Comparison of ENCODE assay signal across 25 cellular contexts in the genomic region with DNA sequence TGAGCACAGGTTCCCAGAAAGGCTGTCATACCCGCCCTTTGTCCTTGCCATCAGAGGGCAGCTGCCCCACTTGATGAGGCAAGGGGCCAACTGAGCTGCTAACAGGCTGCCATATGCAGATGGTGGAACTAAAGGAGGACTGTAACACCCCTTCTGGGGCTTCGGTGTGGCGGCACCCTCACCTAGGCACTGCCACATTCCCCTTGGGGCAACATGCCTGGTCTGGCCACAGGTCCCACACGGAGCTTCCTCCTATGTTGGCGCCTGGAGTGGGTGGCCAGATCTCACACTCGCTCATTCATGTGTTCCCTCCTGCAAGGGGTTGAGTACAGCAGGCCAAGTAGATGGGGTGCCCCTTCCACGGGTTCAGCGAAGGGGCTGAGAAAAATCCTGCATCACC.
"Had no signal": no experiment of that assay in that cellular context is flagged by ENCODE, and none has a peak within 500 bp of the region (broad histone marks: within the 10 kb centered on the region; RNA-seq: fewer than 3 reads in every experiment).

No MANE protein-coding gene starts in this region.

- H3K27ac Mint-ChIP-seq: activated CD4-positive, alpha-beta T cell treated with anti-CD3 and anti-CD28 coated beads, Interleukin-2, amount 10 ng/mL, durations not matched to agents 24 days and 14 days; activated CD8-positive, alpha-beta T cell treated with anti-CD3 and anti-CD28 coated beads for 36 hours; activated naive CD8-positive, alpha-beta T cell; activated naive CD8-positive, alpha-beta T cell treated with anti-CD3 and anti-CD28 coated beads, Interleukin-2, amount 50 U/mL, for 24 hours had no signal

- H3K9ac ChIP-seq: KMS-11 had no signal

- H3K4me3 Mint-ChIP-seq: activated CD4-positive, alpha-beta T cell treated with anti-CD3 and anti-CD28 coated beads, Interleukin-2, amount 10 ng/mL, durations not matched to agents 24 days and 14 days; activated CD8-positive, alpha-beta T cell treated with anti-CD3 and anti-CD28 coated beads for 36 hours; activated naive CD4-positive, alpha-beta T cell treated with anti-CD3 and anti-CD28 coated beads, Interleukin-2, amount 10 ng/mL, durations not matched to agents 7 days and 5 days; activated naive CD8-positive, alpha-beta T cell; activated naive CD8-positive, alpha-beta T cell treated with anti-CD3 and anti-CD28 coated beads, Interleukin-2, amount 50 U/mL, for 24 hours; central memory CD8-positive, alpha-beta T cell had no signal

- ATAC-seq: activated CD8-positive, alpha-beta T cell treated with anti-CD3 and anti-CD28 coated beads for 36 hours; activated naive CD8-positive, alpha-beta T cell treated with anti-CD3 and anti-CD28 coated beads, Interleukin-2, amount 50 U/mL, for 24 hours; Panc1; SK-N-SH treated with all-trans-retinoic acid at 6 μM for 48 hours had no signal

- H3K27me3 Mint-ChIP-seq: activated CD4-positive, alpha-beta T cell treated with anti-CD3 and anti-CD28 coated beads, Interleukin-2, amount 10 ng/mL, durations not matched to agents 24 days and 14 days; activated CD8-positive, alpha-beta T cell treated with anti-CD3 and anti-CD28 coated beads for 36 hours; activated naive CD4-positive, alpha-beta T cell treated with anti-CD3 and anti-CD28 coated beads, Interleukin-2, amount 10 ng/mL, durations not matched to agents 7 days and 5 days; activated naive CD8-positive, alpha-beta T cell; activated naive CD8-positive, alpha-beta T cell treated with anti-CD3 and anti-CD28 coated beads, Interleukin-2, amount 50 U/mL, for 24 hours; central memory CD8-positive, alpha-beta T cell had no signal

- H3K27me3 ChIP-seq: brain microvascular endothelial cell had no signal

- H3K4me2 ChIP-seq: KMS-11 had no signal

- H3K9me3 Mint-ChIP-seq: activated CD4-positive, alpha-beta T cell treated with anti-CD3 and anti-CD28 coated beads, Interleukin-2, amount 10 ng/mL, durations not matched to agents 24 days and 14 days; activated naive CD8-positive, alpha-beta T cell treated with anti-CD3 and anti-CD28 coated beads, Interleukin-2, amount 50 U/mL, for 24 hours had no signal

- DNase-seq: activated CD4-positive, alpha-beta T cell treated with anti-CD3 and anti-CD28 coated beads, Interleukin-2, amount 10 ng/mL, durations not matched to agents 24 days and 14 days; activated CD4-positive, alpha-beta T cell treated with anti-CD3 and anti-CD28 coated beads, Interleukin-2, amount 50 U/mL, for 4 hours; activated CD8-positive, alpha-beta T cell treated with anti-CD3 and anti-CD28 coated beads for 36 hours; activated effector memory CD4-positive, alpha-beta T cell treated with Interleukin-2 at 50 U/mL for 16 hours; activated naive CD4-positive, alpha-beta T cell treated with anti-CD3 and anti-CD28 coated beads, Interleukin-2, amount 10 ng/mL, durations not matched to agents 7 days and 5 days; activated naive CD8-positive, alpha-beta T cell treated with anti-CD3 and anti-CD28 coated beads, Interleukin-2, amount 50 U/mL, for 24 hours; activated T-cell treated with anti-CD3 and anti-CD28 coated beads, Interleukin-2, amount 50 U/mL, for 48 hours; anterior cingulate cortex; brain microvascular endothelial cell; NCI-H1092 treated with DMSO at 0.1 percent for 48 hours; NCI-H1417; NCI-H146; NCI-H187 treated with DMSO at 0.1 percent for 48 hours; NCI-H2081 treated with DMSO at 0.1 percent for 48 hours; NCI-H345; NCI-H524 treated with DMSO at 0.1 percent for 48 hours; SIG-M5; T-helper 1 cell; T-helper 2 cell; T-helper 9 cell had no signal

- H3K27ac ChIP-seq: brain microvascular endothelial cell, KMS-11 had no signal

- H3K36me3 Mint-ChIP-seq: activated naive CD4-positive, alpha-beta T cell treated with anti-CD3 and anti-CD28 coated beads, Interleukin-2, amount 10 ng/mL, durations not matched to agents 7 days and 5 days; activated naive CD8-positive, alpha-beta T cell had no signal

- H3K4me1 Mint-ChIP-seq: activated CD4-positive, alpha-beta T cell treated with anti-CD3 and anti-CD28 coated beads, Interleukin-2, amount 10 ng/mL, durations not matched to agents 24 days and 14 days; activated naive CD4-positive, alpha-beta T cell treated with anti-CD3 and anti-CD28 coated beads, Interleukin-2, amount 10 ng/mL, durations not matched to agents 7 days and 5 days; activated naive CD8-positive, alpha-beta T cell treated with anti-CD3 and anti-CD28 coated beads, Interleukin-2, amount 50 U/mL, for 24 hours; central memory CD8-positive, alpha-beta T cell had no signal

- H3K36me3 ChIP-seq: brain microvascular endothelial cell had no signal
